In the genomic region with DNA sequence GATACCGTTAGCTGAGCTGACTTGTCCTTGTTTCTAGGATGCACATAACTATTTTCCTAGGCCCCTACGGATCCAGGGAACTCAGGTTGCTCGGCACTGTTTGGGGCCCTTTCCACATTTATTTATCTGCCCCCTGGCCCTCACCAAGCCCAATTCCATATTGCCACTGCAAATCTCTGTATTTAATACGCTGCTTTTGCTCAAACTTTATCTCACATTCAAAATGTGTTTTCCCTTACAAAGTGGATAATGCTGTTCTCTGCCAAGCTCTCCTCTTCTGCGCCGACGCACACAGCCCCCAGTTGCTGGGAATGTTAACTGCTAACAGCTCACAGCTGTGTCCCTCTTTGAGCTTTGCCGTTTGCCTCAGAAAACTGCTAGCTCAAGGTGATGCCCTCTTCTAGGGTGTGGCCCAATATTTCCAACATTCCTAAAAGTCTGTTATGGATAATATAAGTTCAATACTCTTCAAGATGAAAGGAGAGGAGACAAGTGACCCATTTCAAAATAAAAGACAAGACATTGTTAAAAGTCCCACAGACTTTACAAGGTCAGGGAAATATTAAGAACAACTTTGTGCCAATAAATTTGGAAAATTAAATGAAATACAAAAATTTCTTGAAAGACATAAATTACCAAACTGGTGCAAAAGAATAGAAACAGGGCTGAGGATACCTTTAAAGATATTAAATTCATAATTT, we compare ENCODE assay signal across 16 cellular contexts.
"Had no signal": no experiment of that assay in that cellular context is flagged by ENCODE, and none has a peak within 500 bp of the region (broad histone marks: within the 10 kb centered on the region; RNA-seq: fewer than 3 reads in every experiment).

No MANE protein-coding gene starts in this region.

- H3K36me3 Mint-ChIP-seq: natural killer cell; stimulated activated effector memory CD8-positive, alpha-beta T cell treated with anti-CD3 and anti-CD28 coated beads, Interleukin-12 subunit alpha, Interleukin-12 subunit beta, amount 100 ng/mL, for 72 hours had no signal

- H3K27ac Mint-ChIP-seq: activated CD4-positive, alpha-beta T cell treated with anti-CD3 and anti-CD28 coated beads, Interleukin-2, amount 10 ng/mL, durations not matched to agents 7 days and 5 days; activated naive CD8-positive, alpha-beta T cell treated with anti-CD3 and anti-CD28 coated beads, Interleukin-2, amount 50 U/mL, for 24 hours; natural killer cell; stimulated activated effector memory CD8-positive, alpha-beta T cell treated with anti-CD3 and anti-CD28 coated beads, Interleukin-12 subunit alpha, Interleukin-12 subunit beta, amount 100 ng/mL, for 72 hours; T-helper 17 cell had no signal

- H3K4me3 ChIP-seq: cardiac muscle cell, gastroesophageal sphincter, hepatocyte, lower lobe of right lung, mucosa of descending colon, smooth muscle cell, tibial artery had no signal

- DNase-seq: activated CD4-positive, alpha-beta T cell treated with anti-CD3 and anti-CD28 coated beads, Interleukin-2, amount 10 ng/mL, durations not matched to agents 7 days and 5 days; activated CD4-positive, CD25-positive, alpha-beta regulatory T cell; activated CD8-positive, alpha-beta memory T cell treated with anti-CD3 and anti-CD28 coated beads for 24 hours; activated naive CD4-positive, alpha-beta T cell treated with Interleukin-2 at 50 U/mL for 16 hours; activated naive CD8-positive, alpha-beta T cell treated with anti-CD3 and anti-CD28 coated beads, Interleukin-2, amount 50 U/mL, for 24 hours; kidney; lower lobe of right lung; mucosa of descending colon; natural killer cell; T-helper 17 cell; tibial artery had no signal

- H3K27me3 ChIP-seq: cardiac muscle cell, gastroesophageal sphincter, hepatocyte, tibial artery had no signal

- H3K36me3 ChIP-seq: cardiac muscle cell, gastroesophageal sphincter, lower lobe of right lung, tibial artery had no signal

- H3K79me2 ChIP-seq: hepatocyte had no signal

- H3K4me1 ChIP-seq: gastroesophageal sphincter, lower lobe of right lung, tibial artery had no signal

- H3K27ac ChIP-seq: cardiac muscle cell, hepatocyte, lower lobe of right lung, tibial artery had no signal

- H3K4me2 ChIP-seq: hepatocyte, smooth muscle cell had no signal

- H3K4me3 Mint-ChIP-seq: activated CD4-positive, alpha-beta T cell treated with anti-CD3 and anti-CD28 coated beads, Interleukin-2, amount 10 ng/mL, durations not matched to agents 7 days and 5 days; activated naive CD8-positive, alpha-beta T cell treated with anti-CD3 and anti-CD28 coated beads, Interleukin-2, amount 50 U/mL, for 24 hours; natural killer cell; stimulated activated effector memory CD8-positive, alpha-beta T cell treated with anti-CD3 and anti-CD28 coated beads, Interleukin-12 subunit alpha, Interleukin-12 subunit beta, amount 100 ng/mL, for 72 hours; T-helper 17 cell had no signal

- H3K9me3 ChIP-seq: gastroesophageal sphincter, lower lobe of right lung, mucosa of descending colon, tibial artery had no signal

- H2AFZ ChIP-seq: hepatocyte had no signal

- H3K4me1 Mint-ChIP-seq: activated CD4-positive, alpha-beta T cell treated with anti-CD3 and anti-CD28 coated beads, Interleukin-2, amount 10 ng/mL, durations not matched to agents 7 days and 5 days; activated naive CD8-positive, alpha-beta T cell treated with anti-CD3 and anti-CD28 coated beads, Interleukin-2, amount 50 U/mL, for 24 hours; natural killer cell; stimulated activated effector memory CD8-positive, alpha-beta T cell treated with anti-CD3 and anti-CD28 coated beads, Interleukin-12 subunit alpha, Interleukin-12 subunit beta, amount 100 ng/mL, for 72 hours; T-helper 17 cell had no signal

- H3K9me3 Mint-ChIP-seq: activated CD4-positive, alpha-beta T cell treated with anti-CD3 and anti-CD28 coated beads, Interleukin-2, amount 10 ng/mL, durations not matched to agents 7 days and 5 days; activated naive CD8-positive, alpha-beta T cell treated with anti-CD3 and anti-CD28 coated beads, Interleukin-2, amount 50 U/mL, for 24 hours; natural killer cell; stimulated activated effector memory CD8-positive, alpha-beta T cell treated with anti-CD3 and anti-CD28 coated beads, Interleukin-12 subunit alpha, Interleukin-12 subunit beta, amount 100 ng/mL, for 72 hours had no signal

- ATAC-seq: activated naive CD8-positive, alpha-beta T cell treated with anti-CD3 and anti-CD28 coated beads, Interleukin-2, amount 50 U/mL, for 24 hours; gastroesophageal sphincter; mucosa of descending colon; natural killer cell; stimulated activated effector memory CD8-positive, alpha-beta T cell treated with anti-CD3 and anti-CD28 coated beads, Interleukin-12 subunit alpha, Interleukin-12 subunit beta, amount 100 ng/mL, for 72 hours; T-helper 17 cell had no signal
